21 cellular contexts compared by ENCODE assay signal in the genomic region with DNA sequence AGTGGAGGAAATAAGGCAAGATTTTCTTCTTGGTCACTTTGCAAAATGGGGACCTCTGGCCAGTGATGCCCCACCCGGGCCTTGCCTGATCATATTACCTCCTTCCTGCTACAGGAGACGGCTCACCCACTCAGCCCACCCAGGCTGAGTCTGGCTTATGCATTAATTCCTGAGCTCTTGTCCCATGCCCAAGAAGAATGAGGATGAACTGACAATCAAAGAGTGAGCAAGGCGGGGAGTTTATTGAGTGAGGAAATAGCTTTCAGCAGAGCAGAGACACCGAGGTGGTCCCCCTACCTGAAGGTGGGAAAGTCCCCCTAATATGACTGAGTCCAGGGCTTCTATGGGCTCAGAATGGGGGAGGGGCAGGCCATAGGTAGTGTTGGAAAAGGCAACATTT.
DNase-seq lines count a peak whose midpoint lies in the region; ATAC-seq and TF ChIP-seq lines count a peak whose summit lies in the region.
"Had no signal": no experiment of that assay in that cellular context is flagged by ENCODE, and none has a peak within 500 bp of the region (broad histone marks: within the 10 kb centered on the region; RNA-seq: fewer than 3 reads in every experiment).

No MANE protein-coding gene starts in this region.

- ATAC-seq in DND-41 (ENCODE audit: insufficient read depth, low read depth): no peak
- ATAC-seq in HG02840 (IDR thresholded peaks at IDR 0.05; ENCODE audit: low FRiP score, unreplicated experiment): no peak

- H3K27me3 Mint-ChIP-seq in IgD-negative memory B cell: no peaks in the 10 kb centered on the region
- H3K27me3 Mint-ChIP-seq: B cell had no signal

- no peak overlapping the region for H3K4me3 ChIP-seq in DND-41 (ENCODE audit: low read depth in 1 of 2, low read length in 2 of 2)
- H3K4me3 ChIP-seq in ascending aorta: no peak overlapping the region
- H3K4me3 ChIP-seq in osteoblast (ENCODE audit: insufficient read depth, low read length): no peak overlapping the region
- H3K4me3 ChIP-seq: MG63 had no signal

- H3K36me3 ChIP-seq in DND-41 (ENCODE audit: insufficient read depth, low read length) (no peaks in the 10 kb centered on the region), ascending aorta (no peaks in the 10 kb centered on the region), osteoblast (ENCODE audit: insufficient read depth, low read length) (no peaks in the 10 kb centered on the region)
- H3K36me3 ChIP-seq: MG63 had no signal

- H3K4me2 ChIP-seq in DND-41 (ENCODE audit: insufficient read depth, low read length) (no peak overlapping the region), osteoblast (ENCODE audit: insufficient read depth, low read length) (no peak overlapping the region)

- peak overlapping the region in 2 of 3 donors; percentile 33 to 73 for H3K27ac Mint-ChIP-seq in IgD-negative memory B cell
- H3K27ac Mint-ChIP-seq: B cell had no signal

- peaks cover 0 to 12% (median 8%) of the 10 kb centered on the region in 3 donors for H3K9me3 Mint-ChIP-seq in IgD-negative memory B cell

- peaks cover 17 to 21% (median 21%) of the 10 kb centered on the region in 3 donors for H3K4me1 Mint-ChIP-seq in IgD-negative memory B cell
- H3K4me1 Mint-ChIP-seq: CD14-positive monocyte had no signal

- H4K20me1 ChIP-seq in DND-41 (ENCODE audit: insufficient read depth, low read length): no peaks in the 10 kb centered on the region
- H4K20me1 ChIP-seq in osteoblast (ENCODE audit: insufficient read depth, low read length): no peaks in the 10 kb centered on the region

- H3K27ac ChIP-seq in DND-41 (ENCODE audit: low read length) (no peak overlapping the region), ascending aorta (peak overlapping the region; percentile 80 to 82), osteoblast (ENCODE audit: low read depth, low read length) (peak overlapping the region; percentile 81)

- H3K9me3 ChIP-seq in DND-41 (ENCODE audit: insufficient read depth, low read length, severe bottlenecking) (peaks cover 21% of the 10 kb centered on the region), ascending aorta (peaks cover 7 to 10% of the 10 kb centered on the region in 2 donors), osteoblast (ENCODE audit: low read depth, low read length) (peaks cover 6% of the 10 kb centered on the region)

- no peaks in the 10 kb centered on the region for H3K79me2 ChIP-seq in DND-41 (ENCODE audit: insufficient read depth, low read length)
- H3K79me2 ChIP-seq in osteoblast (ENCODE audit: insufficient read depth, low read length): no peaks in the 10 kb centered on the region

- H3K27me3 ChIP-seq in DND-41 (ENCODE audit: insufficient read depth, low read length, poor library complexity) (no peaks in the 10 kb centered on the region), ascending aorta (no peaks in the 10 kb centered on the region), osteoblast (ENCODE audit: insufficient read depth, low read length) (no peaks in the 10 kb centered on the region)
- H3K27me3 ChIP-seq: MG63 had no signal

- H2AFZ ChIP-seq in DND-41 (ENCODE audit: low read depth, low read length) (no peak overlapping the region), osteoblast (ENCODE audit: low read length) (no peak overlapping the region)

- intact Hi-C loops in ascending aorta (cut with DNase I): no loop called here

- no peak overlapping the region for H3K9ac ChIP-seq in DND-41 (ENCODE audit: low read depth, low read length)

- DNase-seq in DND-41 (peak; percentile 14), ascending aorta (ENCODE audit: low spot score in 2 of 2) (no peak), osteoblast (ENCODE audit: insufficient read length, low spot score, missing footprints) (no peak), cortex of kidney (lab: John Stamatoyannopoulos, UW) (no peak), NCI-H1105 treated with DMSO at 0.1 percent for 48 hours (lab: John Stamatoyannopoulos, UW) (no peak), activated T-cell treated with anti-CD3 and anti-CD28 coated beads for 4 hours (no peak)
- DNase-seq: H7, Kasumi-1, MG63, NCI-H1048, NCI-H1436 treated with DMSO at 0.1 percent for 48 hours, NCI-H1930, NCI-H345, NCI-H524 treated with DMSO at 0.1 percent for 48 hours, NCI-H82, Right ventricle myocardium superior had no signal

- H3K4me3 Mint-ChIP-seq in IgD-negative memory B cell: peak overlapping the region in 1 of 4 donors; percentile 43
- H3K4me3 Mint-ChIP-seq: B cell, CD14-positive monocyte, HFFc6 had no signal

- no peaks in the 10 kb centered on the region for H3K4me1 ChIP-seq in DND-41 (ENCODE audit: insufficient read depth, low read length)
- peaks cover 0 to 4% of the 10 kb centered on the region in 2 donors for H3K4me1 ChIP-seq in ascending aorta
- peaks cover 10% of the 10 kb centered on the region for H3K4me1 ChIP-seq in osteoblast (ENCODE audit: insufficient read depth, low read length)

- TF ChIP-seq CTCF in DND-41 (IDR thresholded peaks at IDR 0.05; ENCODE audit: borderline replicate concordance, extremely low read depth, low read length, poor library complexity, severe bottlenecking) (no peak), ascending aorta (IDR thresholded peaks at IDR 0.05) (no peak), osteoblast (IDR thresholded peaks at IDR 0.05; ENCODE audit: extremely low read depth, low read depth, low read length) (no peak)

- peaks cover 3% of the 10 kb centered on the region for H3K36me3 Mint-ChIP-seq in IgD-negative memory B cell
- H3K36me3 Mint-ChIP-seq: CD14-positive monocyte had no signal
